17 cellular contexts compared by ENCODE assay signal in the genomic region with DNA sequence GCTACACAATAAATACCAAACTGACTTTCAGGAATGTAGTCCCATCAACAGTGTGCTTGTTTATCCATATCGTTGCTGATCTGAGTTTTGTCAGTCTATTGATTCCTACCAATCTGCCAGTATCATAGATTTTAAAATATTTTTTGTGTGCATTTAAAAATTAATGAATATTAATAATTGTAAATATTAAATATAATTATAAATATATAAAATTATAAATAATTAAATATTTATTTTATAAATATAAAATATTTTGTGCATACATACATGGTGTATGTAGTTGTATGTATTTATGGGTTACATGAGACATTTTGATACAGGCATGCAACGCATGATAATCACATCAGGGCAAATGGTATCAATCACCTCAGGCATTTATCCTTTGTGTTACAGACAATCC. TPM values are rescaled to one million over a fixed set of nuclear protein-coding genes. Genes with fewer than 3 reads are reported as not detected.
A peak's percentile ranks its signal among the peaks of the same experiment; 100 is the strongest.
DNase-seq lines count a peak whose midpoint lies in the region; ATAC-seq, FAIRE-seq and TF ChIP-seq lines count a peak whose summit lies in the region.
"Had no signal": no experiment of that assay in that cellular context is flagged by ENCODE, and none has a peak within 500 bp of the region (broad histone marks: within the 10 kb centered on the region; RNA-seq: fewer than 3 reads in every experiment).

No MANE protein-coding gene starts in this region.

- H3K9me3 ChIP-seq in cardiac muscle cell (ENCODE audit: low read depth) (no peaks in the 10 kb centered on the region), kidney (ENCODE audit: control insufficient read depth in 1 of 2, low read length in 2 of 2) (no peaks in the 10 kb centered on the region)
- H3K9me3 ChIP-seq: BLaER1 treated with 17β-estradiol and CSF1 and Interleukin-3, amounts not matched to agents 10 nM and 100 nM; HAP-1 had no signal

- H3K4me1 ChIP-seq in cardiac muscle cell (ENCODE audit: low read depth), result no peaks in the 10 kb centered on the region
- no peaks in the 10 kb centered on the region for H3K4me1 ChIP-seq in kidney (ENCODE audit: control insufficient read depth in 1 of 2, insufficient read depth in 1 of 2, low read depth in 1 of 2, low read length in 2 of 2)
- H3K4me1 ChIP-seq: BLaER1 treated with 17β-estradiol and CSF1 and Interleukin-3, amounts not matched to agents 10 nM and 100 nM; HAP-1 had no signal

- TF ChIP-seq CTCF in cardiac muscle cell (IDR thresholded peaks at IDR 0.05; ENCODE audit: low read depth, low read length) (no peak), kidney (IDR thresholded peaks at IDR 0.05; ENCODE audit: borderline replicate concordance, extremely low read depth, insufficient read depth) (no peak), nephron progenitor cell (IDR thresholded peaks at IDR 0.05) (no peak)

- H3K27ac ChIP-seq in cardiac muscle cell, result peak overlapping the region; percentile 43
- no peak overlapping the region for H3K27ac ChIP-seq in kidney (ENCODE audit: low read depth in 2 of 2, low read length in 2 of 2)
- H3K27ac ChIP-seq: 22Rv1; BLaER1 treated with 17β-estradiol and CSF1 and Interleukin-3, amounts not matched to agents 10 nM and 100 nM; GM23248 had no signal

- no peak overlapping the region for H3K4me3 Mint-ChIP-seq in nephron progenitor cell
- H3K4me3 Mint-ChIP-seq: B cell; CD8-positive, alpha-beta T cell had no signal

- no peak overlapping the region for H3K9ac ChIP-seq in kidney (ENCODE audit: low read length in 2 of 2)
- H3K9ac ChIP-seq: BLaER1 treated with 17β-estradiol and CSF1 and Interleukin-3, amounts not matched to agents 10 nM and 100 nM; GM23248 had no signal

- H3K4me3 ChIP-seq in cardiac muscle cell (no peak overlapping the region), kidney (ENCODE audit: low read length in 2 of 2) (no peak overlapping the region)
- H3K4me3 ChIP-seq: BLaER1 treated with 17β-estradiol and CSF1 and Interleukin-3, amounts not matched to agents 10 nM and 100 nM; GM23248; HAP-1 had no signal

- no peak for DNase-seq in cardiac muscle cell (ENCODE audit: low read depth in 1 of 2, low spot score in 1 of 2)
- DNase-seq in left ventricle myocardium superior, result no peak
- no peak for DNase-seq in kidney
- DNase-seq in AG20443 (ENCODE audit: low spot score), result no peak
- no peak for DNase-seq in nephron progenitor cell
- DNase-seq: Calu3; CD8-positive, alpha-beta T cell; DND-41; EL; GM23248 had no signal

- intact Hi-C loops in left ventricle myocardium superior (cut with micrococcal nuclease) (no loop called here), kidney (cut with DNase I) (no loop called here)

- H3K27ac Mint-ChIP-seq in nephron progenitor cell, result no peak overlapping the region
- H3K27ac Mint-ChIP-seq: B cell; CD8-positive, alpha-beta T cell had no signal

- H3K36me3 ChIP-seq in cardiac muscle cell, result peaks cover 40% of the 10 kb centered on the region
- H3K36me3 ChIP-seq in kidney (ENCODE audit: control insufficient read depth in 1 of 2, insufficient read depth in 2 of 2, low read length in 2 of 2), result peaks cover under 1 to 4% of the 10 kb centered on the region in 2 donors

- no peak for ATAC-seq in left ventricle myocardium superior
- no peak for ATAC-seq in HG02759 (IDR thresholded peaks at IDR 0.05; ENCODE audit: unreplicated experiment)
- ATAC-seq: CD8-positive, alpha-beta T cell had no signal

- H3K4me1 Mint-ChIP-seq in nephron progenitor cell, result no peaks in the 10 kb centered on the region
- H3K4me1 Mint-ChIP-seq: B cell had no signal

- peaks cover 71% of the 10 kb centered on the region for H3K36me3 Mint-ChIP-seq in nephron progenitor cell (ENCODE audit: low read depth)

- peaks cover 10% of the 10 kb centered on the region for H3K9me3 Mint-ChIP-seq in nephron progenitor cell
- H3K9me3 Mint-ChIP-seq: CD8-positive, alpha-beta T cell had no signal

- no peaks in the 10 kb centered on the region for H3K27me3 ChIP-seq in cardiac muscle cell
- H3K27me3 ChIP-seq: BLaER1 treated with 17β-estradiol and CSF1 and Interleukin-3, amounts not matched to agents 10 nM and 100 nM had no signal

- H3K27me3 Mint-ChIP-seq in nephron progenitor cell (ENCODE audit: low read depth, poor library complexity), result no peaks in the 10 kb centered on the region
- H3K27me3 Mint-ChIP-seq: B cell had no signal

- peak; percentile 4 for FAIRE-seq in endometrium (lab: Jason Lieb, UNC)
- peak; percentile 54 for FAIRE-seq in kidney (lab: Jason Lieb, UNC)
- FAIRE-seq: GM12891 had no signal

RNA-seq across cellular contexts. Expression of a gene that starts 53.6 kb away (rescaled TPM):
- 29.1 and 58.1 TPM in 2 replicates for total RNA-seq in cardiac muscle cell
- polyA plus RNA-seq in cardiac muscle cell, result 32.5 and 44.9 TPM in 2 replicates
- total RNA-seq in left ventricle myocardium superior, result 38.3 TPM
- 38.9 TPM for total RNA-seq in kidney
- 9.4 TPM for polyA plus RNA-seq in kidney (ENCODE audit: insufficient read depth, low read depth, low replicate concordance)

RNA-seq across cellular contexts. Expression of a gene that starts 59.0 kb away (rescaled TPM):
- 123 and 139 TPM in 2 replicates for total RNA-seq in cardiac muscle cell
- polyA plus RNA-seq in cardiac muscle cell, result 69.3 and 86.9 TPM in 2 replicates
- 398 TPM for total RNA-seq in left ventricle myocardium superior
- total RNA-seq in kidney, result 96.4 TPM
- polyA plus RNA-seq in kidney (ENCODE audit: insufficient read depth, low read depth, low replicate concordance), result 692 TPM
